ENCODE assay signal across 25 cellular contexts in genomic region chr2:180596453-180596852, GRCh38.
DNase-seq lines count a peak whose midpoint lies in the region; ATAC-seq, FAIRE-seq and TF ChIP-seq lines count a peak whose summit lies in the region.
"Had no signal": no experiment of that assay in that cellular context is flagged by ENCODE, and none has a peak within 500 bp of the region (broad histone marks: within the 10 kb centered on the region; RNA-seq: fewer than 3 reads in every experiment).

No MANE protein-coding gene starts in this region.

- DNase-seq in HEK293T (ENCODE audit: extremely low spot score): no peak
- DNase-seq in K562 (ENCODE audit: extremely low read depth in 1 of 4, low spot score in 3 of 4): no peak
- no peak for DNase-seq in heart left ventricle
- DNase-seq: 8988T; ACHN; BE2C; C1 segment of cervical spinal cord; CD4-positive, alpha-beta memory T cell; CD4-positive, CD25-positive, alpha-beta regulatory T cell; CD8-positive, alpha-beta memory T cell; COR-L47; DMS 273 treated with DMSO at 0.1 percent for 48 hours; DMS153; DMS53; DMS79; DND-41; EL; GDM1 had no signal

- no peaks in the 10 kb centered on the region for H3K79me2 ChIP-seq in K562 (ENCODE audit: control insufficient read depth, insufficient read depth, low read length)

- no peaks in the 10 kb centered on the region for H3K9me1 ChIP-seq in K562 (ENCODE audit: control insufficient read depth, insufficient read depth, low read length)

- TF ChIP-seq EP300 in K562 (IDR thresholded peaks at IDR 0.05; ENCODE audit: low read length): no peak

- WGBS in K562 (ENCODE audit: insufficient coverage, low coverage, missing lambda C conversion rate): 0% methylated on average over 4 of the region's 4 CpGs
- 89 to 94% (median 90%) methylated on average over 4 of the region's 4 CpGs for whole genome bisulfite sequencing in heart left ventricle, 4 donors

- POLR2A ChIA-PET in HEK293T (lab: Yijun Ruan, JAX): no interaction called here
- POLR2A ChIA-PET in K562 (lab: Yijun Ruan, JAX): no interaction called here

- FAIRE-seq in K562 (lab: Jason Lieb, UNC): no peak
- FAIRE-seq: A204.1, GM12878, GM12892, GM18507 had no signal

- H4K20me1 ChIP-seq in K562 (replicated peaks; ENCODE audit: control insufficient read depth, insufficient read depth, low read length): no peaks in the 10 kb centered on the region
- H4K20me1 ChIP-seq: BLaER1 had no signal

- no peaks in the 10 kb centered on the region for H3K4me1 ChIP-seq in K562 (replicated peaks in 1 of 2; ENCODE audit: control insufficient read depth in 2 of 2, insufficient read depth in 2 of 2, low read length in 2 of 2)
- H3K4me1 ChIP-seq in heart left ventricle: no peaks in the 10 kb centered on the region
- H3K4me1 ChIP-seq: BE2C, BLaER1 had no signal

- CTCF ChIA-PET in HEK293T (lab: Yijun Ruan, JAX) (no interaction called here), K562 (lab: Yijun Ruan, JAX; ENCODE audit: low intra/inter-chr PET ratio) (no interaction called here)

- no peak overlapping the region for H3K4me3 ChIP-seq in K562
- no peak overlapping the region for H3K4me3 ChIP-seq in heart left ventricle
- H3K4me3 ChIP-seq: BLaER1, GM12878 had no signal

- no peak overlapping the region for H3K9ac ChIP-seq in K562 (ENCODE audit: insufficient read depth in 1 of 2, low read depth in 2 of 2, low read length in 2 of 2)
- H3K9ac ChIP-seq: BLaER1 had no signal

- no peak for TF ChIP-seq RAD21 in K562 (CRISPR knock-in tag; conservative IDR thresholded peaks at IDR 0.05 in 1 of 2, IDR thresholded peaks at IDR 0.05 in 1 of 2)

- H3K9me3 ChIP-seq in K562 (replicated peaks; ENCODE audit: control insufficient read depth, insufficient read depth, low read depth, low read length): no peaks in the 10 kb centered on the region
- H3K9me3 ChIP-seq in heart left ventricle: no peaks in the 10 kb centered on the region
- H3K9me3 ChIP-seq: BE2C, BLaER1 had no signal

- no peak for TF ChIP-seq POLR2A in K562 (conservative IDR thresholded peaks at IDR 0.05)
- no peak for TF ChIP-seq POLR2A in heart left ventricle (IDR thresholded peaks at IDR 0.05)

- H2AFZ ChIP-seq in K562 (ENCODE audit: low read depth, low read length): no peak overlapping the region

- ATAC-seq in K562 (no peak), GM19467 (IDR thresholded peaks at IDR 0.05; ENCODE audit: unreplicated experiment) (no peak), GM21528 (IDR thresholded peaks at IDR 0.05; ENCODE audit: low FRiP score, unreplicated experiment) (no peak), heart left ventricle (no peak)
- ATAC-seq: GM12878 had no signal

- H3K27ac ChIP-seq in K562 (ENCODE audit: extremely low read depth, low read depth, low read length) (no peak overlapping the region), heart left ventricle (no peak overlapping the region)
- H3K27ac ChIP-seq: BLaER1 had no signal

- BruUV-seq in K562 (replicated peaks; lab: Mats Ljungman, UMichigan): no TSS peak

- TF ChIP-seq CTCF in K562 (IDR thresholded peaks at IDR 0.05 in 2 of 3, conservative IDR thresholded peaks at IDR 0.05 in 1 of 3; ENCODE audit: insufficient read depth in 2 of 3, low read depth in 1 of 3, low read length in 3 of 3) (no peak), heart left ventricle (IDR thresholded peaks at IDR 0.05) (peak in 1 of 12 donors; percentile 7)

- in situ Hi-C loops in K562 (cut with MboI): no loop called here

- H3K27me3 ChIP-seq in K562 (ENCODE audit: control insufficient read depth in 2 of 2, insufficient read depth in 2 of 2, low read length in 2 of 2): no peaks in the 10 kb centered on the region
- H3K27me3 ChIP-seq in heart left ventricle: no peaks in the 10 kb centered on the region
- H3K27me3 ChIP-seq: BE2C, BLaER1 had no signal

- no peak overlapping the region for H3K4me2 ChIP-seq in K562 (ENCODE audit: insufficient read depth, low read length)
- H3K4me2 ChIP-seq: BLaER1 had no signal

- intact Hi-C loops in K562 (cut with micrococcal nuclease) (no loop called here), heart left ventricle (cut with DNase I) (no loop called here)

- H3K36me3 ChIP-seq in K562 (ENCODE audit: control insufficient read depth, insufficient read depth, low read length) (no peaks in the 10 kb centered on the region), heart left ventricle (no peaks in the 10 kb centered on the region)
- H3K36me3 ChIP-seq: BE2C, BLaER1 had no signal

TF ChIP-seq in HEK293T, 16 proteins besides CTCF, POLR2A, EP300 and RAD21:
- TF ChIP-seq FOXM1 (IDR thresholded peaks at IDR 0.05; ENCODE audit: borderline replicate concordance) (peak; percentile 35; the same call in 1 of the 2 replicates), NFRKB (IDR thresholded peaks at IDR 0.05) (no peak)

TF ChIP-seq in K562, 482 proteins besides CTCF, POLR2A, EP300 and RAD21:
- TF ChIP-seq ZNF134 (CRISPR knock-in tag; conservative IDR thresholded peaks at IDR 0.05) (peak; percentile 93), E2F6 (IDR thresholded peaks at IDR 0.05; ENCODE audit: borderline replicate concordance in 1 of 2, extremely low read depth in 1 of 2, insufficient read depth in 1 of 2, insufficient read length in 1 of 2, low read depth in 1 of 2, low read length in 1 of 2, poor library complexity in 1 of 2, severe bottlenecking in 1 of 2) (no peak)
